In genomic region chr11:82775736-82776346, GRCh38 we compare ENCODE assay signal across 8 cellular contexts. TPM values are rescaled to one million over a fixed set of nuclear protein-coding genes. Genes with fewer than 3 reads are reported as not detected.
A peak's percentile ranks its signal among the peaks of the same experiment; 100 is the strongest.
DNase-seq lines count a peak whose midpoint lies in the region; ATAC-seq and TF ChIP-seq lines count a peak whose summit lies in the region.

No MANE protein-coding gene starts in this region.

- H3K79me2 ChIP-seq in PC-3 (ENCODE audit: low read length) (no peaks in the 10 kb centered on the region), mesendoderm (ENCODE audit: control insufficient read depth, insufficient read depth, low read length) (no peaks in the 10 kb centered on the region)

- H4K20me1 ChIP-seq in PC-3 (ENCODE audit: low read length) = no peaks in the 10 kb centered on the region

- no peak overlapping the region for H3K9ac ChIP-seq in PC-3 (ENCODE audit: low read length)
- no peak overlapping the region for H3K9ac ChIP-seq in mesendoderm (ENCODE audit: low read length)

- H2AK5ac ChIP-seq in mesendoderm (ENCODE audit: low read length) = no peak overlapping the region

- CTCF ChIA-PET in PC-3 (lab: Charles Lee) = interaction anchor here (0.6 to 1.5 kb wide), 7 partner anchors 9 to 517 kb away, joined by 3 to 13 read pairs (median 4); partner anchors contain the start of gene PCF11

- H3K4me2 ChIP-seq in PC-3 (ENCODE audit: low read length) (peak overlapping the region; percentile 46), mesendoderm (ENCODE audit: low read length) (no peak overlapping the region)

- H3K36me3 ChIP-seq in PC-3 (ENCODE audit: low read depth, low read length) (no peaks in the 10 kb centered on the region), body of pancreas (replicated peaks in 1 of 2; ENCODE audit: insufficient read depth in 1 of 2, low read depth in 2 of 2) (no peaks in the 10 kb centered on the region), mesendoderm (ENCODE audit: control insufficient read depth, insufficient read depth, low read length) (no peaks in the 10 kb centered on the region)

- no peak for TF ChIP-seq POLR2A in body of pancreas (IDR thresholded peaks at IDR 0.05)

- TF ChIP-seq CTCF in PC-3 (conservative IDR thresholded peaks at IDR 0.05; ENCODE audit: low read depth, low read length) (peak; percentile 93), body of pancreas (IDR thresholded peaks at IDR 0.05) (peak in 6 of 7 experiments; percentile 24 to 42 (median 35))

- H3K18ac ChIP-seq in mesendoderm (ENCODE audit: low read length) = no peak overlapping the region

- H3K56ac ChIP-seq in mesendoderm (ENCODE audit: low read length) = no peak overlapping the region

- WGBS in body of pancreas, 2 donors = 31 to 40% methylated on average over 3 of the region's 3 CpGs
- WGBS in mesendoderm (ENCODE audit: extremely low coverage, insufficient coverage, low lambda C conversion rate) = no CpG with 5 or more reads among the region's 3 CpGs

- no peak overlapping the region for H3K27ac ChIP-seq in PC-3 (ENCODE audit: low read length)
- H3K27ac ChIP-seq in body of pancreas = no peak overlapping the region
- H3K27ac ChIP-seq in mesendoderm (ENCODE audit: low read depth, low read length) = no peak overlapping the region

- intact Hi-C loops in PC-3 (cut with micrococcal nuclease) (loop anchor here (1.0 kb wide), 2 partner anchors 58 to 88 kb away; no protein-coding TSS in a partner anchor), body of pancreas (cut with DNase I) (no loop called here)

- no peaks in the 10 kb centered on the region for H3K79me1 ChIP-seq in mesendoderm (ENCODE audit: low read length)

- no peaks in the 10 kb centered on the region for H3F3A ChIP-seq in PC-3 (ENCODE audit: low read length, unreplicated experiment)

- H3K4me1 ChIP-seq in PC-3 (ENCODE audit: insufficient read depth, low read length) (peaks cover 13% of the 10 kb centered on the region; the same call in 1 of the 2 replicates), body of pancreas (no peaks in the 10 kb centered on the region), mesendoderm (ENCODE audit: control insufficient read depth, low read depth, low read length) (no peaks in the 10 kb centered on the region)

- ATAC-seq in GM19463 (IDR thresholded peaks at IDR 0.05; ENCODE audit: unreplicated experiment) (peak; percentile 98), HG03354 (IDR thresholded peaks at IDR 0.05; ENCODE audit: poor library complexity, severe bottlenecking, unreplicated experiment) (peak; percentile 100), PC-3 (peak; percentile 96), body of pancreas (no peak)

- no peak overlapping the region for H4K8ac ChIP-seq in mesendoderm (ENCODE audit: low read depth, low read length)

- H3K23ac ChIP-seq in mesendoderm (ENCODE audit: low read length) = no peak overlapping the region

- no peak overlapping the region for H2BK120ac ChIP-seq in mesendoderm (ENCODE audit: low read depth, low read length)

- H3K4me3 ChIP-seq in PC-3 (ENCODE audit: low read length) (no peak overlapping the region), body of pancreas (no peak overlapping the region), mesendoderm (ENCODE audit: low read length) (no peak overlapping the region)

- no peak overlapping the region for H2BK5ac ChIP-seq in mesendoderm (ENCODE audit: low read length)

- H2BK15ac ChIP-seq in mesendoderm (replicated peaks; ENCODE audit: low read depth) = no peak overlapping the region

- no peak overlapping the region for H3K4ac ChIP-seq in mesendoderm (ENCODE audit: low read depth, low read length)

- H4K5ac ChIP-seq in mesendoderm (ENCODE audit: low read length) = no peak overlapping the region

- BruUV-seq in PC-3 (replicated peaks; lab: Mats Ljungman, UMichigan) = no TSS peak

- peak overlapping the region; percentile 51 for H2AFZ ChIP-seq in PC-3 (ENCODE audit: low read length)

- DNase-seq in GM03348 (ENCODE audit: low spot score) (peak; percentile 71), PC-3 (peak; percentile 89), body of pancreas (peak in 2 of 4 donors; percentile 10 to 34), mesendoderm (peak; percentile 80), mucosa of gallbladder (ENCODE audit: low spot score) (no peak), DMS153 (lab: John Stamatoyannopoulos, UW) (no peak)

- no peaks in the 10 kb centered on the region for H3K9me2 ChIP-seq in PC-3 (replicated peaks; ENCODE audit: low read length)

- H3K27me3 ChIP-seq in PC-3 (ENCODE audit: low read length) (no peaks in the 10 kb centered on the region), body of pancreas (no peaks in the 10 kb centered on the region), mesendoderm (ENCODE audit: insufficient read depth, low read length, poor library complexity) (no peaks in the 10 kb centered on the region)

- POLR2A ChIA-PET in PC-3 (lab: Charles Lee; ENCODE audit: unreplicated experiment) = no interaction called here

- H3K9me3 ChIP-seq in PC-3 (ENCODE audit: low read length) = no peaks in the 10 kb centered on the region
- peaks cover 0 to 10% (median 0%) of the 10 kb centered on the region in 3 donors for H3K9me3 ChIP-seq in body of pancreas

RNA-seq across cellular contexts. Expression of gene FAM181B, which starts 42.2 kb away (rescaled TPM):
- total RNA-seq in PC-3 (2014; rRNA removed) (0.23 TPM in 1 of 2 replicates, not detected in the other), body of pancreas (1 to 10 TPM; 1.0 to 5.9 TPM), mucosa of gallbladder (0.81 TPM)
- polyA plus RNA-seq in mesendoderm (2013, experiment 1 of 2) = 0.44 TPM
- 0.48 TPM for polyA plus RNA-seq in mesendoderm (2013, experiment 2 of 2)

Comparison
In these comparisons a context has a peak if more than half of its experiments do, and no peak if none do; other contexts are left out.
1. DNase-seq: peak in GM03348 (single experiment), PC-3 (single experiment) and mesendoderm (single experiment); none in mucosa of gallbladder (single experiment) and DMS153 (single experiment).